23 cellular contexts compared by ENCODE assay signal in the genomic region with DNA sequence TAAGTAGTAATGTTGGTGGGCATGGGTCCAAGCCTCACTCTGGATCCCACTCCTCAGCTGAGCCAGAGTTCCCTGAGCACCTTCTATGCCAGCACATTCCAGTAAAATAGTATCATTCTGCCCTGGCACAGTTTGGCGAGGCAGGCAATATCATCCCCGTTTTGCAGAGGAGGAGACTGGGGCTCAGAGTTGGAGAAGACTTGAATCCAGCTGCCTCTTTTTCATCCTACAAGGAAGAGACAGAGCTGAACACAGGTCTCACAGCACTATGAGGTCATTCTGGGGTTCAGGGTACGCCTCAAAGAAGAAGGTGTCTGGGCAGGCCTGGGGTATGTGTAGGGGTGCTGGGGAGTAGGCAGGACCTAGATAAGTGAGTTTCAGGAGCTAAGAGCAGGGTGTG.
DNase-seq lines count a peak whose midpoint lies in the region; ATAC-seq and TF ChIP-seq lines count a peak whose summit lies in the region.
"Had no signal": no experiment of that assay in that cellular context is flagged by ENCODE, and none has a peak within 500 bp of the region (broad histone marks: within the 10 kb centered on the region; RNA-seq: fewer than 3 reads in every experiment).

No MANE protein-coding gene starts in this region.

- no peak overlapping the region for H3K4me2 ChIP-seq in neural progenitor cell
- H3K4me2 ChIP-seq: BLaER1 treated with 17β-estradiol and CSF1 and Interleukin-3, amounts not matched to agents 10 nM and 100 nM; KMS-11 had no signal

- peaks cover 34% of the 10 kb centered on the region for H3F3A ChIP-seq in neural progenitor cell (ENCODE audit: low read depth)

- DNase-seq in cardiac muscle cell (ENCODE audit: low read depth in 1 of 2, low spot score in 1 of 2) (no peak), Right ventricle myocardium superior (no peak), RWPE1 (ENCODE audit: low spot score) (no peak), neural progenitor cell (ENCODE audit: low spot score) (no peak), C1 segment of cervical spinal cord (lab: John Stamatoyannopoulos, UW) (no peak), NCI-H1092 (lab: John Stamatoyannopoulos, UW) (no peak)
- no peak for DNase-seq in stimulated activated CD4-positive, alpha-beta T cell treated with anti-CD3 and anti-CD28 coated beads, Interleukin-1b, Interleukin-23, amount 100 ng/mL, for 48 hours
- DNase-seq: 8988T, DMS53, GDM1, MV-4-11, NCI-H1694 treated with DMSO at 0.1 percent for 48 hours, NCI-H2081 treated with DMSO at 0.1 percent for 48 hours, NCI-H2171 treated with DMSO at 0.1 percent for 48 hours, NCI-H446, NCI-H526, OCI-M1, SHP77 treated with DMSO at 0.1 percent for 48 hours had no signal

- H3K36me3 Mint-ChIP-seq in neural progenitor cell: peaks cover 4% of the 10 kb centered on the region

- H3K36me3 ChIP-seq in cardiac muscle cell (no peaks in the 10 kb centered on the region), neural progenitor cell (no peaks in the 10 kb centered on the region)
- H3K36me3 ChIP-seq: BLaER1 treated with 17β-estradiol and CSF1 and Interleukin-3, amounts not matched to agents 10 nM and 100 nM; HAP-1 had no signal

- peaks cover 21% of the 10 kb centered on the region for H4K20me1 ChIP-seq in neural progenitor cell (ENCODE audit: low read depth)
- H4K20me1 ChIP-seq: BLaER1 treated with 17β-estradiol and CSF1 and Interleukin-3, amounts not matched to agents 10 nM and 100 nM had no signal

- peaks cover 19% of the 10 kb centered on the region for H3K4me1 ChIP-seq in cardiac muscle cell (ENCODE audit: low read depth)
- peaks cover 23% of the 10 kb centered on the region for H3K4me1 ChIP-seq in neural progenitor cell
- H3K4me1 ChIP-seq: BLaER1 treated with 17β-estradiol and CSF1 and Interleukin-3, amounts not matched to agents 10 nM and 100 nM had no signal

- TF ChIP-seq CTCF in cardiac muscle cell (IDR thresholded peaks at IDR 0.05; ENCODE audit: low read depth, low read length) (no peak), RWPE1 (conservative IDR thresholded peaks at IDR 0.05; ENCODE audit: low read depth) (no peak), neural progenitor cell (IDR thresholded peaks at IDR 0.05) (no peak)

- intact Hi-C loops in Right ventricle myocardium superior (cut with DNase I): no loop called here

- ATAC-seq in Right ventricle myocardium superior (ENCODE audit: poor library complexity) (no peak), esophagus mucosa (peak; percentile 48)

- H3K9ac ChIP-seq in neural progenitor cell: no peak overlapping the region
- H3K9ac ChIP-seq: BLaER1 treated with 17β-estradiol and CSF1 and Interleukin-3, amounts not matched to agents 10 nM and 100 nM; KMS-11 had no signal

- H3K27me3 ChIP-seq in cardiac muscle cell (no peaks in the 10 kb centered on the region), neural progenitor cell (peaks cover 5% of the 10 kb centered on the region)
- H3K27me3 ChIP-seq: BLaER1 treated with 17β-estradiol and CSF1 and Interleukin-3, amounts not matched to agents 10 nM and 100 nM had no signal

- POLR2A ChIA-PET in RWPE1 (lab: Yijun Ruan, JAX; ENCODE audit: low non-redundant PET): no interaction called here

- H3K9me3 ChIP-seq in cardiac muscle cell (ENCODE audit: low read depth) (no peaks in the 10 kb centered on the region), neural progenitor cell (ENCODE audit: low read depth) (no peaks in the 10 kb centered on the region)
- H3K9me3 ChIP-seq: BLaER1 treated with 17β-estradiol and CSF1 and Interleukin-3, amounts not matched to agents 10 nM and 100 nM; HAP-1 had no signal

- no peak overlapping the region for H3K4me3 Mint-ChIP-seq in neural progenitor cell

- CTCF ChIA-PET in RWPE1 (lab: Yijun Ruan, JAX): interaction anchor here (0.7 kb wide), 1 partner anchor 27 kb away, joined by 5 read pairs; no protein-coding TSS in a partner anchor

- H3K79me2 ChIP-seq in neural progenitor cell (ENCODE audit: low read depth): no peaks in the 10 kb centered on the region

- H3K4me3 ChIP-seq in cardiac muscle cell: no peak overlapping the region
- no peak overlapping the region for H3K4me3 ChIP-seq in neural progenitor cell
- H3K4me3 ChIP-seq: BLaER1 treated with 17β-estradiol and CSF1 and Interleukin-3, amounts not matched to agents 10 nM and 100 nM; HAP-1; SK-N-MC had no signal

- no peak overlapping the region for H2AFZ ChIP-seq in neural progenitor cell (replicated peaks)

- peak overlapping the region; percentile 21 for H3K27ac ChIP-seq in cardiac muscle cell
- peak overlapping the region; percentile 44 for H3K27ac ChIP-seq in RWPE1
- no peak overlapping the region for H3K27ac ChIP-seq in neural progenitor cell
- H3K27ac ChIP-seq: BLaER1 treated with 17β-estradiol and CSF1 and Interleukin-3, amounts not matched to agents 10 nM and 100 nM; KMS-11; SK-N-MC had no signal

- H3K9me3 Mint-ChIP-seq in neural progenitor cell: peaks cover 6% of the 10 kb centered on the region

- H3K4me1 Mint-ChIP-seq in neural progenitor cell: peaks cover 48% of the 10 kb centered on the region

- peaks cover 8% of the 10 kb centered on the region for H3K27me3 Mint-ChIP-seq in neural progenitor cell (ENCODE audit: insufficient read depth, low read depth)

- peak overlapping the region; percentile 94 for H3K27ac Mint-ChIP-seq in neural progenitor cell
